9 cellular contexts compared by ENCODE assay signal in genomic region chr3:39166932-39167532, GRCh38. TPM values are rescaled to one million over a fixed set of nuclear protein-coding genes. Genes with fewer than 3 reads are reported as not detected.
DNase-seq lines count a peak whose midpoint lies in the region; ATAC-seq and TF ChIP-seq lines count a peak whose summit lies in the region.
"Had no signal": no experiment of that assay in that cellular context is flagged by ENCODE, and none has a peak within 500 bp of the region (broad histone marks: within the 10 kb centered on the region; RNA-seq: fewer than 3 reads in every experiment).

No MANE protein-coding gene starts in this region.

- no peak for TF ChIP-seq CTCF in CD8-positive, alpha-beta T cell (IDR thresholded peaks at IDR 0.05)

- CTCF ChIA-PET in CD4-positive, alpha-beta memory T cell (lab: Charles Lee; ENCODE audit: partially characterized antibody), result interaction anchor here (0.7 to 2.5 kb wide), 6 partner anchors 9 to 125 kb away, joined by 3 to 11 read pairs (median 4); no protein-coding TSS in a partner anchor
- CTCF ChIA-PET in CD8-positive, alpha-beta T cell (lab: Charles Lee), result interaction anchor here (0.6 to 3.5 kb wide), 6 partner anchors 15 to 122 kb away, joined by 3 to 13 read pairs (median 4); no protein-coding TSS in a partner anchor

- peak; percentile 50 to 70 for ATAC-seq in left cardiac atrium
- ATAC-seq in CD8-positive, alpha-beta T cell, result no peak

- H3K27ac Mint-ChIP-seq in CD4-positive, alpha-beta memory T cell, result no peak overlapping the region
- H3K27ac Mint-ChIP-seq in activated naive CD8-positive, alpha-beta T cell treated with anti-CD3 and anti-CD28 coated beads for 36 hours, result no peak overlapping the region
- no peak overlapping the region for H3K27ac Mint-ChIP-seq in CD8-positive, alpha-beta T cell

- H3K9me3 ChIP-seq in CD4-positive, alpha-beta memory T cell (ENCODE audit: control insufficient read depth in 1 of 2, low read length in 2 of 2), result no peaks in the 10 kb centered on the region
- H3K9me3 ChIP-seq in CD8-positive, alpha-beta T cell (ENCODE audit: low read length), result no peaks in the 10 kb centered on the region
- H3K9me3 ChIP-seq: Caco-2 had no signal

- no peaks in the 10 kb centered on the region for H3K36me3 Mint-ChIP-seq in CD4-positive, alpha-beta memory T cell
- no peaks in the 10 kb centered on the region for H3K36me3 Mint-ChIP-seq in activated naive CD8-positive, alpha-beta T cell treated with anti-CD3 and anti-CD28 coated beads for 36 hours
- no peaks in the 10 kb centered on the region for H3K36me3 Mint-ChIP-seq in CD8-positive, alpha-beta T cell

- no peaks in the 10 kb centered on the region for H3K36me3 ChIP-seq in CD4-positive, alpha-beta memory T cell (ENCODE audit: insufficient read depth, low read length)
- H3K36me3 ChIP-seq in CD8-positive, alpha-beta T cell (ENCODE audit: insufficient read depth, low read length), result no peaks in the 10 kb centered on the region

- intact Hi-C loops in left cardiac atrium (cut with DNase I), result no loop called here
- intact Hi-C loops in CD4-positive, alpha-beta memory T cell (cut with micrococcal nuclease), result no loop called here
- intact Hi-C loops in CD8-positive, alpha-beta T cell (cut with DNase I, micrococcal nuclease), result loop anchor here in 1 of 2 experiments (1.0 kb wide), 1 partner anchor 66 kb away; no protein-coding TSS in a partner anchor

- no peak overlapping the region for H3K27ac ChIP-seq in CD4-positive, alpha-beta memory T cell (ENCODE audit: low read depth, low read length)
- H3K27ac ChIP-seq in CD8-positive, alpha-beta T cell (ENCODE audit: low read depth, low read length), result no peak overlapping the region

- H3K4me1 Mint-ChIP-seq in CD4-positive, alpha-beta memory T cell, result no peaks in the 10 kb centered on the region
- peaks cover 6% of the 10 kb centered on the region for H3K4me1 Mint-ChIP-seq in activated naive CD8-positive, alpha-beta T cell treated with anti-CD3 and anti-CD28 coated beads for 36 hours
- H3K4me1 Mint-ChIP-seq in CD8-positive, alpha-beta T cell (ENCODE audit: low read depth), result no peaks in the 10 kb centered on the region

- no peak overlapping the region for H3K4me3 ChIP-seq in CD4-positive, alpha-beta memory T cell (ENCODE audit: low read length in 2 of 2)
- no peak overlapping the region for H3K4me3 ChIP-seq in CD8-positive, alpha-beta T cell (ENCODE audit: low read depth, low read length)
- H3K4me3 ChIP-seq: skin epidermis had no signal

- no peaks in the 10 kb centered on the region for H3K4me1 ChIP-seq in CD4-positive, alpha-beta memory T cell (ENCODE audit: insufficient read depth, low read length)
- no peaks in the 10 kb centered on the region for H3K4me1 ChIP-seq in CD8-positive, alpha-beta T cell (ENCODE audit: insufficient read depth, low read length)

- H3K4me3 Mint-ChIP-seq in CD4-positive, alpha-beta memory T cell, result peak overlapping the region in 1 of 8 donors; percentile 20
- no peak overlapping the region for H3K4me3 Mint-ChIP-seq in activated naive CD8-positive, alpha-beta T cell treated with anti-CD3 and anti-CD28 coated beads for 36 hours
- no peak overlapping the region for H3K4me3 Mint-ChIP-seq in CD8-positive, alpha-beta T cell

- no peaks in the 10 kb centered on the region for H3K27me3 Mint-ChIP-seq in CD4-positive, alpha-beta memory T cell
- H3K27me3 Mint-ChIP-seq in activated naive CD8-positive, alpha-beta T cell treated with anti-CD3 and anti-CD28 coated beads for 36 hours, result no peaks in the 10 kb centered on the region
- H3K27me3 Mint-ChIP-seq in CD8-positive, alpha-beta T cell (ENCODE audit: low read depth), result no peaks in the 10 kb centered on the region

- DNase-seq in A172 (ENCODE audit: low spot score), result peak; percentile 89
- peak; percentile 36 for DNase-seq in NOMO-1 treated with dmso at 0.1 percent for 144 hours (lab: John Stamatoyannopoulos, UW; ENCODE audit: unreplicated experiment)
- no peak for DNase-seq in left cardiac atrium
- no peak for DNase-seq in CD4-positive, alpha-beta memory T cell
- DNase-seq in activated naive CD8-positive, alpha-beta T cell treated with anti-CD3 and anti-CD28 coated beads for 36 hours, result no peak
- no peak for DNase-seq in CD8-positive, alpha-beta T cell
- DNase-seq: Caco-2 had no signal

- no peaks in the 10 kb centered on the region for H3K27me3 ChIP-seq in CD4-positive, alpha-beta memory T cell (ENCODE audit: insufficient read depth, low read length)
- no peaks in the 10 kb centered on the region for H3K27me3 ChIP-seq in CD8-positive, alpha-beta T cell (ENCODE audit: insufficient read depth, low read length)

- POLR2A ChIA-PET in CD4-positive, alpha-beta memory T cell (lab: Charles Lee; ENCODE audit: partially characterized antibody), result interaction anchor here (1.7 kb wide), 1 partner anchor 11 kb away, joined by 5 read pairs; no protein-coding TSS in a partner anchor
- POLR2A ChIA-PET in CD8-positive, alpha-beta T cell (lab: Charles Lee), result no interaction called here

- no peaks in the 10 kb centered on the region for H3K9me3 Mint-ChIP-seq in CD4-positive, alpha-beta memory T cell
- no peaks in the 10 kb centered on the region for H3K9me3 Mint-ChIP-seq in activated naive CD8-positive, alpha-beta T cell treated with anti-CD3 and anti-CD28 coated beads for 36 hours
- no peaks in the 10 kb centered on the region for H3K9me3 Mint-ChIP-seq in CD8-positive, alpha-beta T cell

RNA-seq across cellular contexts. Expression of gene CSRNP1, which starts 13.6 kb away (rescaled TPM):
- total RNA-seq in A172 (2014; rRNA removed; shearing (Covaris generic)), result 19.7 and 22.4 TPM in 2 replicates
- total RNA-seq in left cardiac atrium, result 10 to 100 TPM; 20.5 to 41.6 TPM
- 10 to 100 TPM; 14.9 to 15.3 TPM for total RNA-seq in CD4-positive, alpha-beta memory T cell
- polyA plus RNA-seq in CD4-positive, alpha-beta memory T cell, result 10 to 100 TPM; 22.5 to 89.7 TPM
- total RNA-seq in activated naive CD8-positive, alpha-beta T cell treated with anti-CD3 and anti-CD28 coated beads for 36 hours, result 10 to 100 TPM; 53.4 to 54.8 TPM
- 100 to 1,000 TPM; 535 TPM for total RNA-seq in CD8-positive, alpha-beta T cell

RNA-seq across cellular contexts. Expression of gene XIRP1, which starts 25.4 kb away (rescaled TPM):
- not detected in 2 replicates for total RNA-seq in A172 (2014; rRNA removed; shearing (Covaris generic))
- 100 to 1,000 TPM; 160 to 242 TPM for total RNA-seq in left cardiac atrium
- not detected for total RNA-seq in CD4-positive, alpha-beta memory T cell
- polyA plus RNA-seq in CD4-positive, alpha-beta memory T cell, result under 1 TPM in 1 of 2 donors, not detected in 1; 0.03 TPM
- under 1 TPM; 0.66 to 0.91 TPM for total RNA-seq in activated naive CD8-positive, alpha-beta T cell treated with anti-CD3 and anti-CD28 coated beads for 36 hours
- not detected for total RNA-seq in CD8-positive, alpha-beta T cell
- total RNA-seq: Caco-2, H1 had no signal
- polyA plus RNA-seq: H1 had no signal

RNA-seq across cellular contexts. Expression of gene TTC21A, which starts 59.6 kb away (rescaled TPM):
- 1.3 and 2.3 TPM in 2 replicates for total RNA-seq in A172 (2014; rRNA removed; shearing (Covaris generic))
- 1 to 10 TPM; 1.8 to 2.5 TPM for total RNA-seq in left cardiac atrium
- total RNA-seq in CD4-positive, alpha-beta memory T cell, result 1 to 10 TPM; 3.0 to 3.9 TPM
- 1 to 10 TPM in 1 of 2 donors, not detected in 1; 1.1 TPM for polyA plus RNA-seq in CD4-positive, alpha-beta memory T cell
- total RNA-seq in activated naive CD8-positive, alpha-beta T cell treated with anti-CD3 and anti-CD28 coated beads for 36 hours, result under 1 TPM; 0.42 to 0.78 TPM
- total RNA-seq in CD8-positive, alpha-beta T cell, result 1 to 10 TPM; 1.8 to 2.3 TPM

RNA-seq across cellular contexts. Expression of gene GORASP1, which starts 59.6 kb away (rescaled TPM):
- 27.1 and 42.3 TPM in 2 replicates for total RNA-seq in A172 (2014; rRNA removed; shearing (Covaris generic))
- total RNA-seq in left cardiac atrium, result 10 to 100 TPM; 39.0 to 49.1 TPM
- total RNA-seq in CD4-positive, alpha-beta memory T cell, result 10 to 100 TPM; 57.1 to 58.4 TPM
- 10 to 100 TPM; 21.5 to 22.1 TPM for polyA plus RNA-seq in CD4-positive, alpha-beta memory T cell
- 10 to 100 TPM; 11.5 to 11.9 TPM for total RNA-seq in activated naive CD8-positive, alpha-beta T cell treated with anti-CD3 and anti-CD28 coated beads for 36 hours
- 10 to 100 TPM; 13.9 to 20.2 TPM for total RNA-seq in CD8-positive, alpha-beta T cell

Comparison
In these comparisons a context has a peak if more than half of its experiments do, and no peak if none do; other contexts are left out.
1. DNase-seq: peak in A172 (single experiment) and NOMO-1 treated with dmso at 0.1 percent for 144 hours (single experiment); none in left cardiac atrium (single experiment), CD4-positive, alpha-beta memory T cell (0 of 5), activated naive CD8-positive, alpha-beta T cell treated with anti-CD3 and anti-CD28 coated beads for 36 hours (single experiment) and CD8-positive, alpha-beta T cell (0 of 7).
2. RNA of gene CSRNP1, which starts 13.6 kb away (total RNA-seq): 535 TPM in CD8-positive, alpha-beta T cell; 53.4 to 54.8 TPM in activated naive CD8-positive, alpha-beta T cell treated with anti-CD3 and anti-CD28 coated beads for 36 hours, 20.5 to 41.6 TPM in left cardiac atrium, 19.7 to 22.4 TPM in A172 and 14.9 to 15.3 TPM in CD4-positive, alpha-beta memory T cell; every median in the first group is over 4 times any median in the second.
3. RNA of gene XIRP1, which starts 25.4 kb away (total RNA-seq): 160 to 242 TPM in left cardiac atrium; 0.66 to 0.91 TPM in activated naive CD8-positive, alpha-beta T cell treated with anti-CD3 and anti-CD28 coated beads for 36 hours, not detected in A172, not detected in CD4-positive, alpha-beta memory T cell and not detected in CD8-positive, alpha-beta T cell; every median in the first group is over 10 times any median in the second.